1 cellular context compared by ENCODE assay signal in genomic region chr19:18496980-18497256, GRCh38.
TF ChIP-seq lines count a peak whose summit lies in the region.

No MANE protein-coding gene starts in this region.

TF ChIP-seq in HCT116, 20 proteins besides CTCF, POLR2A, EP300 and RAD21 (continued from another document):
- TF ChIP-seq ZBTB33 (IDR thresholded peaks at IDR 0.05; ENCODE audit: extremely low read depth, insufficient replicate concordance, low read length) (no peak), YY1 (IDR thresholded peaks at IDR 0.05; ENCODE audit: extremely low read depth, insufficient replicate concordance, low read depth, low read length) (no peak), ELF1 (IDR thresholded peaks at IDR 0.05; ENCODE audit: borderline replicate concordance, low read depth) (no peak), EGR1 (IDR thresholded peaks at IDR 0.05; ENCODE audit: low read depth) (no peak), FOSL1 (IDR thresholded peaks at IDR 0.05; ENCODE audit: low read depth) (no peak), ZFX (IDR thresholded peaks at IDR 0.05) (no peak), EZH2phosphoT487 (IDR thresholded peaks at IDR 0.05; ENCODE audit: borderline replicate concordance) (no peak), REST (IDR thresholded peaks at IDR 0.05; ENCODE audit: low read depth) (no peak), SP1 (IDR thresholded peaks at IDR 0.05; ENCODE audit: low read depth) (no peak), CBX3 (IDR thresholded peaks at IDR 0.05; ENCODE audit: low read depth) (no peak), TCF7L2 (IDR thresholded peaks at IDR 0.05; ENCODE audit: borderline replicate concordance, extremely low read depth, insufficient read depth, insufficient read length) (no peak)
TF ChIP-seq in HCT116: peak in this region for 0.
